In genomic region chr11:102120437-102120935, GRCh38 we compare ENCODE assay signal across 12 cellular contexts. TPM values are rescaled to one million over a fixed set of nuclear protein-coding genes. Genes with fewer than 3 reads are reported as not detected.
DNase-seq lines count a peak whose midpoint lies in the region; ATAC-seq and TF ChIP-seq lines count a peak whose summit lies in the region.
"Had no signal": no experiment of that assay in that cellular context is flagged by ENCODE, and none has a peak within 500 bp of the region (broad histone marks: within the 10 kb centered on the region; RNA-seq: fewer than 3 reads in every experiment).

No MANE protein-coding gene starts in this region.

- H3K27me3 Mint-ChIP-seq in brain: no peaks in the 10 kb centered on the region
- H3K27me3 Mint-ChIP-seq in type B pancreatic cell: no peaks in the 10 kb centered on the region
- peaks cover 10 to 22% of the 10 kb centered on the region in 2 donors for H3K27me3 Mint-ChIP-seq in natural killer cell treated with Interleukin-12 subunit alpha and Interleukin-12 subunit beta and Interleukin-15 and Interleukin-18, amount 100 ng/mL, for 72 hours

- peak in 1 of 2 donors; percentile 37 for DNase-seq in cardiac muscle cell (ENCODE audit: low read depth in 1 of 2, low spot score in 1 of 2)
- DNase-seq in heart left ventricle: no peak
- no peak for DNase-seq in type B pancreatic cell (ENCODE audit: extremely low spot score, unreplicated experiment)
- DNase-seq in natural killer cell treated with Interleukin-12 subunit alpha and Interleukin-12 subunit beta and Interleukin-15 and Interleukin-18, amount 100 ng/mL, for 72 hours (ENCODE audit: low spot score): no peak
- DNase-seq in NCI-H446 (lab: John Stamatoyannopoulos, UW): no peak
- DNase-seq: 8988T, MG63, naive B cell, NCI-H2107 had no signal

- H3K9me3 Mint-ChIP-seq in brain (peaks cover 18 to 30% (median 27%) of the 10 kb centered on the region in 5 experiments), type B pancreatic cell (peaks cover 12% of the 10 kb centered on the region)
- H3K9me3 Mint-ChIP-seq in natural killer cell treated with Interleukin-12 subunit alpha and Interleukin-12 subunit beta and Interleukin-15 and Interleukin-18, amount 100 ng/mL, for 72 hours: no peaks in the 10 kb centered on the region

- TF ChIP-seq CTCF in cardiac muscle cell (IDR thresholded peaks at IDR 0.05; ENCODE audit: low read depth, low read length): no peak
- no peak for TF ChIP-seq CTCF in heart left ventricle (IDR thresholded peaks at IDR 0.05)
- TF ChIP-seq CTCF in brain (conservative IDR thresholded peaks at IDR 0.05): no peak
- no peak for TF ChIP-seq CTCF in type B pancreatic cell (conservative IDR thresholded peaks at IDR 0.05)

- H3K4me3 Mint-ChIP-seq in brain (peak overlapping the region; percentile 48 to 66 (median 58)), type B pancreatic cell (peak overlapping the region; percentile 75)
- H3K4me3 Mint-ChIP-seq in natural killer cell treated with Interleukin-12 subunit alpha and Interleukin-12 subunit beta and Interleukin-15 and Interleukin-18, amount 100 ng/mL, for 72 hours: no peak overlapping the region
- H3K4me3 Mint-ChIP-seq: naive B cell had no signal

- peak overlapping the region; percentile 85 for H3K27ac ChIP-seq in cardiac muscle cell
- no peak overlapping the region for H3K27ac ChIP-seq in heart left ventricle
- no peak overlapping the region for H3K27ac ChIP-seq in iPS-20b (ENCODE audit: low read length)

- peak overlapping the region; percentile 15; the same call in 1 of the 2 replicates for H3K9ac ChIP-seq in iPS-20b (ENCODE audit: low read depth, low read length)

- peaks cover 51% of the 10 kb centered on the region for H3K4me1 ChIP-seq in cardiac muscle cell (ENCODE audit: low read depth)
- H3K4me1 ChIP-seq in heart left ventricle: peaks cover 0 to 53% (median 35%) of the 10 kb centered on the region in 12 donors
- H3K4me1 ChIP-seq in iPS-20b (ENCODE audit: insufficient read depth, low read length): peaks cover 48% of the 10 kb centered on the region

- no peak for TF ChIP-seq POLR2A in heart left ventricle (IDR thresholded peaks at IDR 0.05)

- H3K36me3 Mint-ChIP-seq in brain (peaks cover 46% of the 10 kb centered on the region), type B pancreatic cell (peaks cover 34% of the 10 kb centered on the region)
- H3K36me3 Mint-ChIP-seq in natural killer cell treated with Interleukin-12 subunit alpha and Interleukin-12 subunit beta and Interleukin-15 and Interleukin-18, amount 100 ng/mL, for 72 hours: no peaks in the 10 kb centered on the region
- H3K36me3 Mint-ChIP-seq: naive B cell had no signal

- H3K36me3 ChIP-seq in cardiac muscle cell: no peaks in the 10 kb centered on the region
- peaks cover 0 to 23% (median 0%) of the 10 kb centered on the region in 9 donors for H3K36me3 ChIP-seq in heart left ventricle
- H3K36me3 ChIP-seq in iPS-20b (ENCODE audit: insufficient read depth, low read depth, low read length): peaks cover 26% of the 10 kb centered on the region; the same call in 1 of the 2 replicates

- H3K4me1 Mint-ChIP-seq in brain: peaks cover 58% of the 10 kb centered on the region
- peaks cover 44% of the 10 kb centered on the region for H3K4me1 Mint-ChIP-seq in type B pancreatic cell (ENCODE audit: unreplicated experiment)
- H3K4me1 Mint-ChIP-seq in natural killer cell treated with Interleukin-12 subunit alpha and Interleukin-12 subunit beta and Interleukin-15 and Interleukin-18, amount 100 ng/mL, for 72 hours (ENCODE audit: low read depth in 2 of 2): no peaks in the 10 kb centered on the region
- H3K4me1 Mint-ChIP-seq: naive B cell had no signal

- intact Hi-C loops in heart left ventricle (cut with DNase I): no loop called here

- no peaks in the 10 kb centered on the region for H3K27me3 ChIP-seq in cardiac muscle cell
- peaks cover 0 to 22% (median 0%) of the 10 kb centered on the region in 9 donors for H3K27me3 ChIP-seq in heart left ventricle
- H3K27me3 ChIP-seq in iPS-20b (ENCODE audit: insufficient read depth, low read length): no peaks in the 10 kb centered on the region; the same call in 1 of the 2 replicates
- H3K27me3 ChIP-seq: MG63 had no signal

- H3K27ac Mint-ChIP-seq in brain (peak overlapping the region; percentile 11 to 89 (median 81)), type B pancreatic cell (peak overlapping the region; percentile 82)
- no peak overlapping the region for H3K27ac Mint-ChIP-seq in natural killer cell treated with Interleukin-12 subunit alpha and Interleukin-12 subunit beta and Interleukin-15 and Interleukin-18, amount 100 ng/mL, for 72 hours
- H3K27ac Mint-ChIP-seq: naive B cell had no signal

- no peaks in the 10 kb centered on the region for H3K9me3 ChIP-seq in cardiac muscle cell (ENCODE audit: low read depth)
- H3K9me3 ChIP-seq in heart left ventricle: peaks cover 0 to 7% (median 0%) of the 10 kb centered on the region in 12 donors
- no peaks in the 10 kb centered on the region for H3K9me3 ChIP-seq in iPS-20b (ENCODE audit: insufficient read depth, low read depth, low read length)
- H3K9me3 ChIP-seq: MG63 had no signal

- WGBS in heart left ventricle, 4 donors: 60 to 68% (median 63%) methylated on average over 3 of the region's 3 CpGs

- H3K4me3 ChIP-seq in cardiac muscle cell: peak overlapping the region; percentile 2
- H3K4me3 ChIP-seq in heart left ventricle: no peak overlapping the region
- H3K4me3 ChIP-seq in iPS-20b (ENCODE audit: low read length): peak overlapping the region; percentile 12; the same call in 1 of the 2 replicates
- H3K4me3 ChIP-seq: MG63 had no signal

- ATAC-seq in heart left ventricle: no peak
- ATAC-seq in natural killer cell treated with Interleukin-12 subunit alpha and Interleukin-12 subunit beta and Interleukin-15 and Interleukin-18, amount 100 ng/mL, for 72 hours: no peak
- no peak for ATAC-seq in GM18907 (IDR thresholded peaks at IDR 0.05; ENCODE audit: unreplicated experiment)

RNA-seq across cellular contexts. Expression of gene YAP1, which starts 10.2 kb away (rescaled TPM):
- 264 and 277 TPM in 2 replicates for total RNA-seq in cardiac muscle cell
- 40.8 and 48.4 TPM in 2 replicates for polyA plus RNA-seq in cardiac muscle cell
- 10 to 100 TPM; 45.6 to 93.0 (median 80.6) TPM for total RNA-seq in heart left ventricle
- 10 to 100 TPM; 15.2 to 38.6 TPM for polyA plus RNA-seq in heart left ventricle
- 6.4 TPM for polyA plus RNA-seq in brain (ENCODE audit: insufficient read depth, low read depth, low replicate concordance)
- total RNA-seq in type B pancreatic cell (ENCODE audit: low replicate concordance): 183 and 199 TPM in 2 replicates
- under 1 TPM in 1 of 2 donors, not detected in 1; 0.56 TPM for total RNA-seq in natural killer cell treated with Interleukin-12 subunit alpha and Interleukin-12 subunit beta and Interleukin-15 and Interleukin-18, amount 100 ng/mL, for 72 hours

Comparison
In these comparisons a context has a peak if more than half of its experiments do, and no peak if none do; other contexts are left out.
1. H3K4me3 ChIP-seq: peak in cardiac muscle cell (single experiment) and iPS-20b (single experiment); none in heart left ventricle (0 of 12).
2. H3K27ac Mint-ChIP-seq: peak in brain (5 of 5) and type B pancreatic cell (single experiment); none in natural killer cell treated with Interleukin-12 subunit alpha and Interleukin-12 subunit beta and Interleukin-15 and Interleukin-18, amount 100 ng/mL, for 72 hours (0 of 2).
3. RNA of gene YAP1, which starts 10.2 kb away (total RNA-seq): 264 to 277 TPM in cardiac muscle cell, 183 to 199 TPM in type B pancreatic cell and 45.6 to 93.0 TPM in heart left ventricle; 0.56 TPM in natural killer cell treated with Interleukin-12 subunit alpha and Interleukin-12 subunit beta and Interleukin-15 and Interleukin-18, amount 100 ng/mL, for 72 hours; every median in the first group is over 10 times any median in the second.